Comparison of ENCODE assay signal across 1 cellular context in the genomic region with DNA sequence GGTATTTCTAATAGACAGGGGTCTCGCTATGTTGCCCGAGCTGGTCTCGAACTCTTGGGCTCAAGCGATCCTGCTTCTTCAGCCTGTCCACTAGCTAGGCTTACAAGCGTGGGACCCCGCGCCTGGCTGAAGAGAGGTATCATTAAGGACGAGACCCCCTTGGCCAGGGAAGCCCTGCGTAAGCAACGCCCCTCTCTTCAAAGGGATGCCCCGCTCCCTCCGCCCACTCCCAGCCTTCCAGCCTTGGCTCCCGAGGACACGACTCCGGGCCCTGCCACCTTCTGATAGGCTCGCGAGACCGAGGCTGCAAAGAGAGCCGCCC.
TF ChIP-seq lines count a peak whose summit lies in the region.

No MANE protein-coding gene starts in this region.

TF ChIP-seq in IMR-90, 13 proteins besides CTCF, POLR2A, EP300 and RAD21 (continued from another document):
- TF ChIP-seq, protein P1, sequence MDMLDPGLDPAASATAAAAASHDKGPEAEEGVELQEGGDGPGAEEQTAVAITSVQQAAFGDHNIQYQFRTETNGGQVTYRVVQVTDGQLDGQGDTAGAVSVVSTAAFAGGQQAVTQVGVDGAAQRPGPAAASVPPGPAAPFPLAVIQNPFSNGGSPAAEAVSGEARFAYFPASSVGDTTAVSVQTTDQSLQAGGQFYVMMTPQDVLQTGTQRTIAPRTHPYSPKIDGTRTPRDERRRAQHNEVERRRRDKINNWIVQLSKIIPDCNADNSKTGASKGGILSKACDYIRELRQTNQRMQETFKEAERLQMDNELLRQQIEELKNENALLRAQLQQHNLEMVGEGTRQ (IDR thresholded peaks at IDR 0.05; ENCODE audit: low read depth, low read length), result no peak
- no peak for TF ChIP-seq MAFK (IDR thresholded peaks at IDR 0.05; ENCODE audit: low read depth, low read length)
